Comparison of ENCODE assay signal across 8 cellular contexts in genomic region chr1:245079021-245079609, GRCh38.
DNase-seq lines count a peak whose midpoint lies in the region; ATAC-seq and TF ChIP-seq lines count a peak whose summit lies in the region.

No MANE protein-coding gene starts in this region.

- intact Hi-C loops in naive thymus-derived CD4-positive, alpha-beta T cell (cut with micrococcal nuclease): loop anchor here in 1 of 2 donors (1.0 kb wide), 1 partner anchor 924 kb away; no protein-coding TSS in a partner anchor

- no peaks in the 10 kb centered on the region for H3K9me2 ChIP-seq in GM23338 (ENCODE audit: insufficient read depth)

- POLR2A ChIA-PET in naive thymus-derived CD4-positive, alpha-beta T cell (lab: Charles Lee): no interaction called here

- H3K36me3 Mint-ChIP-seq in GM23338 (ENCODE audit: low read depth): peaks cover 12% of the 10 kb centered on the region
- peaks cover 0 to 8% (median 0%) of the 10 kb centered on the region in 5 donors for H3K36me3 Mint-ChIP-seq in naive thymus-derived CD4-positive, alpha-beta T cell

- CTCF ChIA-PET in naive thymus-derived CD4-positive, alpha-beta T cell (lab: Charles Lee): no interaction called here

- no peaks in the 10 kb centered on the region for H3K27me3 ChIP-seq in GM23338 (ENCODE audit: insufficient read depth)
- no peaks in the 10 kb centered on the region for H3K27me3 ChIP-seq in naive thymus-derived CD4-positive, alpha-beta T cell (ENCODE audit: control insufficient read depth in 2 of 2, insufficient read depth in 2 of 2, low read length in 2 of 2)

- H3F3A ChIP-seq in GM23338 (replicated peaks; ENCODE audit: low read depth): no peaks in the 10 kb centered on the region

- H3K27me3 Mint-ChIP-seq in GM23338 (ENCODE audit: insufficient read depth, low read depth, poor library complexity): no peaks in the 10 kb centered on the region
- H3K27me3 Mint-ChIP-seq in naive thymus-derived CD4-positive, alpha-beta T cell: peaks cover 0 to 3% (median 0%) of the 10 kb centered on the region in 5 donors

- H4K20me1 ChIP-seq in GM23338 (replicated peaks; ENCODE audit: insufficient read depth): no peaks in the 10 kb centered on the region

- peaks cover 10% of the 10 kb centered on the region; the same call in 2 of the 3 replicates for H3K9me3 Mint-ChIP-seq in GM23338
- H3K9me3 Mint-ChIP-seq in naive thymus-derived CD4-positive, alpha-beta T cell: no peaks in the 10 kb centered on the region

- peak; percentile 33 for DNase-seq in Ammon's horn (ENCODE audit: low spot score)
- DNase-seq in GM23338 (ENCODE audit: low spot score): peak; percentile 42
- peak; percentile 14 for DNase-seq in SK-N-MC (ENCODE audit: low read depth, low spot score)
- DNase-seq in globus pallidus (ENCODE audit: low spot score): peak; percentile 38
- no peak for DNase-seq in naive thymus-derived CD4-positive, alpha-beta T cell
- no peak for DNase-seq in T-helper 9 cell
- no peak for DNase-seq in cortex of kidney (lab: John Stamatoyannopoulos, UW)
- no peak for DNase-seq in DMS79 treated with DMSO at 0.1 percent for 48 hours (lab: John Stamatoyannopoulos, UW)

- H2AFZ ChIP-seq in GM23338: no peak overlapping the region

- H3K4me1 ChIP-seq in GM23338 (ENCODE audit: insufficient read depth): no peaks in the 10 kb centered on the region
- H3K4me1 ChIP-seq in naive thymus-derived CD4-positive, alpha-beta T cell (ENCODE audit: control insufficient read depth in 2 of 2, insufficient read depth in 2 of 2, low read length in 2 of 2): no peaks in the 10 kb centered on the region

- peaks cover 5% of the 10 kb centered on the region; the same call in 1 of the 2 replicates for H3K36me3 ChIP-seq in GM23338 (ENCODE audit: insufficient read depth)
- no peaks in the 10 kb centered on the region for H3K36me3 ChIP-seq in SK-N-MC (ENCODE audit: insufficient read depth, low read length)
- no peaks in the 10 kb centered on the region for H3K36me3 ChIP-seq in naive thymus-derived CD4-positive, alpha-beta T cell (ENCODE audit: control insufficient read depth in 2 of 3, insufficient read depth in 3 of 3, low read length in 3 of 3)

- H3K9me3 ChIP-seq in SK-N-MC (ENCODE audit: low read depth, low read length): no peaks in the 10 kb centered on the region
- no peaks in the 10 kb centered on the region for H3K9me3 ChIP-seq in naive thymus-derived CD4-positive, alpha-beta T cell (ENCODE audit: control insufficient read depth in 2 of 3, low read length in 3 of 3)

- no peak overlapping the region for H3K9ac ChIP-seq in SK-N-MC (ENCODE audit: insufficient read length)

- H3K27ac ChIP-seq in GM23338 (ENCODE audit: low read depth): no peak overlapping the region
- H3K27ac ChIP-seq in SK-N-MC: no peak overlapping the region
- no peak overlapping the region for H3K27ac ChIP-seq in naive thymus-derived CD4-positive, alpha-beta T cell (ENCODE audit: low read depth, low read length)

- ATAC-seq in GM23338: no peak
- ATAC-seq in naive thymus-derived CD4-positive, alpha-beta T cell: no peak

- no peak overlapping the region for H3K27ac Mint-ChIP-seq in GM23338
- H3K27ac Mint-ChIP-seq in naive thymus-derived CD4-positive, alpha-beta T cell: no peak overlapping the region

- H3K4me3 ChIP-seq in GM23338: no peak overlapping the region
- H3K4me3 ChIP-seq in SK-N-MC: no peak overlapping the region
- H3K4me3 ChIP-seq in naive thymus-derived CD4-positive, alpha-beta T cell (ENCODE audit: low read length): no peak overlapping the region

- TF ChIP-seq CTCF in GM23338 (conservative IDR thresholded peaks at IDR 0.05; ENCODE audit: low read depth in 2 of 2): peak; percentile 65

- no peak overlapping the region for H3K4me3 Mint-ChIP-seq in GM23338
- no peak overlapping the region for H3K4me3 Mint-ChIP-seq in naive thymus-derived CD4-positive, alpha-beta T cell

- no peaks in the 10 kb centered on the region for H3K79me2 ChIP-seq in GM23338 (replicated peaks; ENCODE audit: insufficient read depth)

- H3K4me1 Mint-ChIP-seq in GM23338: peaks cover 3% of the 10 kb centered on the region; the same call in 2 of the 3 replicates
- H3K4me1 Mint-ChIP-seq in naive thymus-derived CD4-positive, alpha-beta T cell: no peaks in the 10 kb centered on the region

- no peak overlapping the region for H3K4me2 ChIP-seq in GM23338

TF ChIP-seq in GM23338, 12 proteins besides CTCF, POLR2A, EP300 and RAD21 (continues in another document):
- TF ChIP-seq EZH2 (IDR thresholded peaks at IDR 0.05; ENCODE audit: low read depth, unreplicated experiment) (no peak), POLR2AphosphoS5 (IDR thresholded peaks at IDR 0.05; ENCODE audit: low read depth) (no peak), JUNB (IDR thresholded peaks at IDR 0.05; ENCODE audit: unreplicated experiment) (no peak), ZNF331 (CRISPR knock-in tag; IDR thresholded peaks at IDR 0.05; ENCODE audit: low read depth) (no peak), ZNF114 (CRISPR knock-in tag; IDR thresholded peaks at IDR 0.05) (no peak), CREB1 (CRISPR knock-in tag; IDR thresholded peaks at IDR 0.05; ENCODE audit: low read depth) (no peak), STAT1 (IDR thresholded peaks at IDR 0.05; ENCODE audit: unreplicated experiment) (no peak)
- TF ChIP-seq, protein P1, sequence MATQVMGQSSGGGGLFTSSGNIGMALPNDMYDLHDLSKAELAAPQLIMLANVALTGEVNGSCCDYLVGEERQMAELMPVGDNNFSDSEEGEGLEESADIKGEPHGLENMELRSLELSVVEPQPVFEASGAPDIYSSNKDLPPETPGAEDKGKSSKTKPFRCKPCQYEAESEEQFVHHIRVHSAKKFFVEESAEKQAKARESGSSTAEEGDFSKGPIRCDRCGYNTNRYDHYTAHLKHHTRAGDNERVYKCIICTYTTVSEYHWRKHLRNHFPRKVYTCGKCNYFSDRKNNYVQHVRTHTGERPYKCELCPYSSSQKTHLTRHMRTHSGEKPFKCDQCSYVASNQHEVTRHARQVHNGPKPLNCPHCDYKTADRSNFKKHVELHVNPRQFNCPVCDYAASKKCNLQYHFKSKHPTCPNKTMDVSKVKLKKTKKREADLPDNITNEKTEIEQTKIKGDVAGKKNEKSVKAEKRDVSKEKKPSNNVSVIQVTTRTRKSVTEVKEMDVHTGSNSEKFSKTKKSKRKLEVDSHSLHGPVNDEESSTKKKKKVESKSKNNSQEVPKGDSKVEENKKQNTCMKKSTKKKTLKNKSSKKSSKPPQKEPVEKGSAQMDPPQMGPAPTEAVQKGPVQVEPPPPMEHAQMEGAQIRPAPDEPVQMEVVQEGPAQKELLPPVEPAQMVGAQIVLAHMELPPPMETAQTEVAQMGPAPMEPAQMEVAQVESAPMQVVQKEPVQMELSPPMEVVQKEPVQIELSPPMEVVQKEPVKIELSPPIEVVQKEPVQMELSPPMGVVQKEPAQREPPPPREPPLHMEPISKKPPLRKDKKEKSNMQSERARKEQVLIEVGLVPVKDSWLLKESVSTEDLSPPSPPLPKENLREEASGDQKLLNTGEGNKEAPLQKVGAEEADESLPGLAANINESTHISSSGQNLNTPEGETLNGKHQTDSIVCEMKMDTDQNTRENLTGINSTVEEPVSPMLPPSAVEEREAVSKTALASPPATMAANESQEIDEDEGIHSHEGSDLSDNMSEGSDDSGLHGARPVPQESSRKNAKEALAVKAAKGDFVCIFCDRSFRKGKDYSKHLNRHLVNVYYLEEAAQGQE (IDR thresholded peaks at IDR 0.05; ENCODE audit: unreplicated experiment): no peak

Comparison
In these comparisons a context has a peak if more than half of its experiments do, and no peak if none do; other contexts are left out.
1. DNase-seq: peak in Ammon's horn (single experiment), GM23338 (single experiment), SK-N-MC (single experiment) and globus pallidus (single experiment); none in naive thymus-derived CD4-positive, alpha-beta T cell (0 of 9), T-helper 9 cell (single experiment), cortex of kidney (single experiment) and DMS79 treated with DMSO at 0.1 percent for 48 hours (single experiment).